In genomic region chr14:99841436-99842071, GRCh38 we compare ENCODE assay signal across 15 cellular contexts. TPM values are rescaled to one million over a fixed set of nuclear protein-coding genes. Genes with fewer than 3 reads are reported as not detected.
DNase-seq lines count a peak whose midpoint lies in the region; ATAC-seq, FAIRE-seq and TF ChIP-seq lines count a peak whose summit lies in the region.
"Had no signal": no experiment of that assay in that cellular context is flagged by ENCODE, and none has a peak within 500 bp of the region (broad histone marks: within the 10 kb centered on the region; RNA-seq: fewer than 3 reads in every experiment).

No MANE protein-coding gene starts in this region.

- H3K4me1 ChIP-seq in HUES48 (ENCODE audit: control insufficient read depth, insufficient read depth, low read length), result peaks cover 60% of the 10 kb centered on the region
- peaks cover 0 to 44% (median 16%) of the 10 kb centered on the region in 12 donors for H3K4me1 ChIP-seq in heart left ventricle
- peaks cover 9% of the 10 kb centered on the region for H3K4me1 ChIP-seq in parathyroid adenoma

- H2AFZ ChIP-seq in parathyroid adenoma, result no peak overlapping the region

- H3K4me2 ChIP-seq in parathyroid adenoma (ENCODE audit: low read length), result peak overlapping the region; percentile 23

- TF ChIP-seq CTCF in heart left ventricle (IDR thresholded peaks at IDR 0.05), result no peak
- TF ChIP-seq CTCF in parathyroid adenoma (IDR thresholded peaks at IDR 0.05), result no peak
- TF ChIP-seq CTCF in D721Med (IDR thresholded peaks at IDR 0.05; ENCODE audit: insufficient read depth, missing control alignments), result no peak
- no peak for TF ChIP-seq CTCF in WERI-Rb-1 (IDR thresholded peaks at IDR 0.05; ENCODE audit: low read depth, low read length)

- H3K36me3 ChIP-seq in HUES48 (ENCODE audit: control insufficient read depth, insufficient read depth, low read length), result no peaks in the 10 kb centered on the region
- no peaks in the 10 kb centered on the region for H3K36me3 ChIP-seq in heart left ventricle
- no peaks in the 10 kb centered on the region for H3K36me3 ChIP-seq in parathyroid adenoma (ENCODE audit: control insufficient read depth, insufficient read depth, low read length)
- no peaks in the 10 kb centered on the region for H3K36me3 ChIP-seq in WERI-Rb-1

- no peak for FAIRE-seq in D721Med (lab: Jason Lieb, UNC)

- no peak overlapping the region for H3K9ac ChIP-seq in HUES48 (ENCODE audit: low read depth, low read length)
- H3K9ac ChIP-seq in parathyroid adenoma, result no peak overlapping the region

- H3K4me3 ChIP-seq in HUES48 (ENCODE audit: low read depth, low read length) (no peak overlapping the region), heart left ventricle (no peak overlapping the region), parathyroid adenoma (ENCODE audit: low read depth, low read length) (no peak overlapping the region), WERI-Rb-1 (ENCODE audit: low read depth, low read length) (no peak overlapping the region)

- TF ChIP-seq POLR2A in heart left ventricle (IDR thresholded peaks at IDR 0.05), result no peak

- DNase-seq in DMS79 treated with DMSO at 0.1 percent for 48 hours (lab: John Stamatoyannopoulos, UW) (peak; percentile 25), heart left ventricle (peak in 2 of 5 donors; percentile 39 to 46), D721Med (ENCODE audit: insufficient read length, low spot score) (no peak), WERI-Rb-1 (no peak), NCI-H2171 (lab: John Stamatoyannopoulos, UW) (no peak)
- DNase-seq: HCEC 1CT, KBM-7, NCI-H1436 treated with DMSO at 0.1 percent for 48 hours, NCI-H2081 treated with DMSO at 0.1 percent for 48 hours, NCI-H345, NCI-H69 had no signal

- H3K27me3 ChIP-seq in HUES48 (ENCODE audit: control insufficient read depth, insufficient read depth, low read length) (no peaks in the 10 kb centered on the region; the same call in 1 of the 2 replicates), heart left ventricle (no peaks in the 10 kb centered on the region), parathyroid adenoma (ENCODE audit: control insufficient read depth, insufficient read depth, low read length) (no peaks in the 10 kb centered on the region), WERI-Rb-1 (ENCODE audit: insufficient read depth, low read depth, severe bottlenecking) (no peaks in the 10 kb centered on the region)

- peaks cover under 1% of the 10 kb centered on the region; the same call in 1 of the 2 replicates for H3K9me3 ChIP-seq in HUES48 (ENCODE audit: control insufficient read depth, insufficient read depth, low read length)
- peaks cover 0 to 7% (median 2%) of the 10 kb centered on the region in 12 donors for H3K9me3 ChIP-seq in heart left ventricle
- H3K9me3 ChIP-seq in parathyroid adenoma (ENCODE audit: control insufficient read depth, low read length), result no peaks in the 10 kb centered on the region
- no peaks in the 10 kb centered on the region for H3K9me3 ChIP-seq in WERI-Rb-1 (ENCODE audit: severe bottlenecking)

- no peaks in the 10 kb centered on the region for H3K79me2 ChIP-seq in parathyroid adenoma

- WGBS in heart left ventricle, 4 donors, result 52 to 68% (median 55%) methylated on average over 9 of the region's 9 CpGs

- intact Hi-C loops in heart left ventricle (cut with DNase I), result no loop called here

- ATAC-seq in heart left ventricle (peak; percentile 65 to 91 (median 77)), HG03521 (IDR thresholded peaks at IDR 0.05; ENCODE audit: unreplicated experiment) (no peak)

- H3K27ac ChIP-seq in HUES48 (ENCODE audit: low read depth, low read length), result peak overlapping the region; percentile 44
- peak overlapping the region in 1 of 12 donors; percentile 18 for H3K27ac ChIP-seq in heart left ventricle
- no peak overlapping the region for H3K27ac ChIP-seq in parathyroid adenoma
- no peak overlapping the region for H3K27ac ChIP-seq in WERI-Rb-1

RNA-seq across cellular contexts. Expression of gene EML1, which starts 48.3 kb away (rescaled TPM):
- 10 to 100 TPM; 26.4 to 49.7 (median 41.5) TPM for total RNA-seq in heart left ventricle
- polyA plus RNA-seq in heart left ventricle, result 10 to 100 TPM in 1 of 2 donors, 1 to 10 TPM in 1; 7.4 to 18.2 TPM
- polyA plus RNA-seq: CD14-positive monocyte had no signal
